ENCODE assay signal across 9 cellular contexts in the genomic region with DNA sequence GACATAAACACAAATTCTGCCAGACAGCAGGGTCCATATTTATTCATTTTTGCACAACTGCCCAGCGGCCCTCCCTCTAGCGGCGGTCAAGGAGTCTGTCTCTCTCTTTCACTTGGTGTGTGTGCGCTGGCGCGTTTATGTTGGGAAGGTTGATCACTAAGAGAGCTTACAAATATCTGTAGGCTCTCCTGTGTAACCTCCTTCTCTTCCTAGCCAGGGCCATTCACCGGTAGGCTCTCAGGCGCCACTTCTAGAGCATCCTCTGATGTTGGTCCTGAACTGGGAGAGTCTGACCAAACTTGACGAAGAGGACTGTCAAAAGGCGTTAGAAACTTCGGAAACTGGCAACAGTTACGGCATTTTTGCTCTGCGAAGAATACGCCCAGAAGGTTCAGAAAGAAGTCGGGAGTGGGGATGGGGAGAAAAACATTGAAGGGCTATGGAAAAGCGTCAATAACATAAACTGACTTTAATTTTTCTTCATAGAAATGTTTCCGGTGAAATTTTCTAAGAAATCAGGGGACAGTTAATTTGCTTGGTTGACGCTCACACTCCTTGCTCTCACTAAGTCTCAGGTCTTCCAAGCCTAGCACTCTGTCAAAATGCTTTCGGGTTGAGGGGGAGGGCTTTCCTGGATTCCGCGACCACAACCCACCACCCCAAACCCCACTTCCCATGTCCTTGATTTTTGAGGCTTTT.
DNase-seq lines count a peak whose midpoint lies in the region; ATAC-seq and TF ChIP-seq lines count a peak whose summit lies in the region.
"Had no signal": no experiment of that assay in that cellular context is flagged by ENCODE, and none has a peak within 500 bp of the region (broad histone marks: within the 10 kb centered on the region; RNA-seq: fewer than 3 reads in every experiment).

No MANE protein-coding gene starts in this region.

- no peak for TF ChIP-seq POLR2A in vagina (IDR thresholded peaks at IDR 0.05)

- H3K36me3 ChIP-seq in lower lobe of right lung (no peaks in the 10 kb centered on the region), vagina (no peaks in the 10 kb centered on the region)

- H3K27ac ChIP-seq in C4-2B, result no peak overlapping the region
- H3K27ac ChIP-seq in lower lobe of right lung, result no peak overlapping the region
- H3K27ac ChIP-seq in vagina, result no peak overlapping the region

- H3K27me3 Mint-ChIP-seq in chondrocyte (ENCODE audit: low read depth), result peaks cover 44% of the 10 kb centered on the region
- peaks cover 37% of the 10 kb centered on the region for H3K27me3 Mint-ChIP-seq in activated T-cell treated with anti-CD3 and anti-CD28 coated beads, Interleukin-2, amount 50 U/mL, for 24 hours

- H3K9me3 ChIP-seq in lower lobe of right lung (no peaks in the 10 kb centered on the region), vagina (no peaks in the 10 kb centered on the region)

- H3K4me1 Mint-ChIP-seq in chondrocyte (ENCODE audit: low read depth), result peaks cover 27% of the 10 kb centered on the region
- peaks cover 1% of the 10 kb centered on the region for H3K4me1 Mint-ChIP-seq in activated T-cell treated with anti-CD3 and anti-CD28 coated beads, Interleukin-2, amount 50 U/mL, for 24 hours (ENCODE audit: low read depth)

- H3K4me1 ChIP-seq in lower lobe of right lung, result peaks cover 6% of the 10 kb centered on the region
- H3K4me1 ChIP-seq in vagina, result peaks cover 18% of the 10 kb centered on the region

- H3K4me3 ChIP-seq in lower lobe of right lung (peak overlapping the region; percentile 61), vagina (peak overlapping the region in 1 of 2 donors; percentile 36)

- H3K9me3 Mint-ChIP-seq in chondrocyte (ENCODE audit: low read depth), result no peaks in the 10 kb centered on the region
- peaks cover 2% of the 10 kb centered on the region for H3K9me3 Mint-ChIP-seq in activated T-cell treated with anti-CD3 and anti-CD28 coated beads, Interleukin-2, amount 50 U/mL, for 24 hours

- DNase-seq in chondrocyte (ENCODE audit: low spot score) (no peak), lower lobe of right lung (no peak), SKM-1 treated with dmso at 0.1 percent for 144 hours (lab: John Stamatoyannopoulos, UW; ENCODE audit: unreplicated experiment) (no peak), vagina (ENCODE audit: extremely low spot score in 2 of 2) (no peak)
- no peak for DNase-seq in activated T-cell treated with anti-CD3 and anti-CD28 coated beads, Interleukin-2, amount 50 U/mL, for 24 hours

- intact Hi-C loops in lower lobe of right lung (cut with DNase I), result no loop called here
- intact Hi-C loops in vagina (cut with DNase I), result no loop called here

- H3K36me3 Mint-ChIP-seq in chondrocyte (ENCODE audit: low read depth), result no peaks in the 10 kb centered on the region
- no peaks in the 10 kb centered on the region for H3K36me3 Mint-ChIP-seq in activated T-cell treated with anti-CD3 and anti-CD28 coated beads, Interleukin-2, amount 50 U/mL, for 24 hours (ENCODE audit: low read depth)
- H3K36me3 Mint-ChIP-seq: activated naive CD8-positive, alpha-beta T cell had no signal

- no peak overlapping the region for H3K27ac Mint-ChIP-seq in chondrocyte (ENCODE audit: unreplicated experiment)
- H3K27ac Mint-ChIP-seq in activated T-cell treated with anti-CD3 and anti-CD28 coated beads, Interleukin-2, amount 50 U/mL, for 24 hours, result no peak overlapping the region
- H3K27ac Mint-ChIP-seq: activated naive CD8-positive, alpha-beta T cell had no signal

- H3K27me3 ChIP-seq in lower lobe of right lung (ENCODE audit: low read depth), result peaks cover 30% of the 10 kb centered on the region
- H3K27me3 ChIP-seq in vagina, result no peaks in the 10 kb centered on the region

- ATAC-seq in HG03342 (IDR thresholded peaks at IDR 0.05; ENCODE audit: unreplicated experiment) (peak; percentile 50), lower lobe of right lung (peak; percentile 22 to 60), HG03469 (IDR thresholded peaks at IDR 0.05; ENCODE audit: unreplicated experiment) (no peak)

- peak overlapping the region; percentile 70 for H3K4me3 Mint-ChIP-seq in chondrocyte (ENCODE audit: unreplicated experiment)
- no peak overlapping the region for H3K4me3 Mint-ChIP-seq in activated T-cell treated with anti-CD3 and anti-CD28 coated beads, Interleukin-2, amount 50 U/mL, for 24 hours
- H3K4me3 Mint-ChIP-seq: activated naive CD8-positive, alpha-beta T cell had no signal

- TF ChIP-seq CTCF in C4-2B (conservative IDR thresholded peaks at IDR 0.05) (peak; percentile 52), chondrocyte (IDR thresholded peaks at IDR 0.05) (peak; percentile 80), lower lobe of right lung (IDR thresholded peaks at IDR 0.05) (peak; percentile 59), vagina (IDR thresholded peaks at IDR 0.05) (no peak)

Comparison
In these comparisons a context has a peak if more than half of its experiments do, and no peak if none do; other contexts are left out.
1. CTCF ChIP-seq: peak in C4-2B (single experiment), chondrocyte (single experiment) and lower lobe of right lung (single experiment); none in vagina (0 of 3).